8 cellular contexts compared by ENCODE assay signal in genomic region chr3:112303811-112304325, GRCh38. TPM values are rescaled to one million over a fixed set of nuclear protein-coding genes. Genes with fewer than 3 reads are reported as not detected.
DNase-seq lines count a peak whose midpoint lies in the region; ATAC-seq and TF ChIP-seq lines count a peak whose summit lies in the region.

No MANE protein-coding gene starts in this region.

- ATAC-seq in HG02981 (IDR thresholded peaks at IDR 0.05; ENCODE audit: unreplicated experiment) (peak; percentile 58), left colon (peak; percentile 39)

- no peak for TF ChIP-seq CTCF in brain microvascular endothelial cell (IDR thresholded peaks at IDR 0.05; ENCODE audit: low read depth, low read length, missing control alignments)

- intact Hi-C loops in left colon (cut with DNase I, micrococcal nuclease) = no loop called here

- DNase-seq in GM03348 (ENCODE audit: low spot score) (peak; percentile 9), brain microvascular endothelial cell (peak; percentile 20), left colon (no peak), NCI-H2196 treated with DMSO at 0.1 percent for 48 hours (lab: John Stamatoyannopoulos, UW; ENCODE audit: unreplicated experiment) (no peak), NCI-H2107 (lab: John Stamatoyannopoulos, UW) (no peak), NCI-H1436 treated with DMSO at 0.1 percent for 48 hours (lab: John Stamatoyannopoulos, UW) (no peak)

- H3K9me3 ChIP-seq in thymus (ENCODE audit: control insufficient read depth) = no peaks in the 10 kb centered on the region

- H3K27ac ChIP-seq in brain microvascular endothelial cell = no peak overlapping the region
- H3K27ac ChIP-seq in thymus (ENCODE audit: low read depth) = peak overlapping the region; percentile 25

- peaks cover 15% of the 10 kb centered on the region for H3K4me1 ChIP-seq in thymus (ENCODE audit: control insufficient read depth, insufficient read depth, low read length)

- WGBS in thymus = 14% methylated on average over 10 of the region's 10 CpGs

- no peaks in the 10 kb centered on the region for H3K27me3 ChIP-seq in brain microvascular endothelial cell (replicated peaks)
- no peaks in the 10 kb centered on the region for H3K27me3 ChIP-seq in thymus (ENCODE audit: control insufficient read depth, insufficient read depth)

- H3K4me3 ChIP-seq in brain microvascular endothelial cell (ENCODE audit: low read depth, low read length) = peak overlapping the region; percentile 61
- H3K4me3 ChIP-seq in thymus (ENCODE audit: low read length) = peak overlapping the region; percentile 59

- H3K36me3 ChIP-seq in brain microvascular endothelial cell (replicated peaks) = no peaks in the 10 kb centered on the region
- peaks cover 3% of the 10 kb centered on the region for H3K36me3 ChIP-seq in thymus (ENCODE audit: control insufficient read depth, insufficient read depth)

- in situ Hi-C loops in brain microvascular endothelial cell (cut with HindIII; ENCODE audit: low pct_ligation_motif_present, low sequenced_read_pairs) = loop anchor here (25.0 kb wide), 1 partner anchor 208 kb away; no protein-coding TSS in a partner anchor

RNA-seq across cellular contexts. Expression of gene SLC9C1, which starts 9.9 kb away (rescaled TPM):
- under 1 TPM; 0.43 to 0.45 TPM for total RNA-seq in left colon
- 0.11 TPM for polyA plus RNA-seq in thymus

RNA-seq across cellular contexts. Expression of gene CD200, which starts 29.1 kb away (rescaled TPM):
- total RNA-seq in left colon = 1 to 10 TPM; 4.6 to 4.9 TPM
- 23.5 TPM for polyA plus RNA-seq in thymus

Comparison
In these comparisons a context has a peak if more than half of its experiments do, and no peak if none do; other contexts are left out.
1. DNase-seq: peak in GM03348 (single experiment) and brain microvascular endothelial cell (single experiment); none in left colon (0 of 2), NCI-H2196 treated with DMSO at 0.1 percent for 48 hours (single experiment), NCI-H2107 (single experiment) and NCI-H1436 treated with DMSO at 0.1 percent for 48 hours (single experiment).